8 cellular contexts compared by ENCODE assay signal in the genomic region with DNA sequence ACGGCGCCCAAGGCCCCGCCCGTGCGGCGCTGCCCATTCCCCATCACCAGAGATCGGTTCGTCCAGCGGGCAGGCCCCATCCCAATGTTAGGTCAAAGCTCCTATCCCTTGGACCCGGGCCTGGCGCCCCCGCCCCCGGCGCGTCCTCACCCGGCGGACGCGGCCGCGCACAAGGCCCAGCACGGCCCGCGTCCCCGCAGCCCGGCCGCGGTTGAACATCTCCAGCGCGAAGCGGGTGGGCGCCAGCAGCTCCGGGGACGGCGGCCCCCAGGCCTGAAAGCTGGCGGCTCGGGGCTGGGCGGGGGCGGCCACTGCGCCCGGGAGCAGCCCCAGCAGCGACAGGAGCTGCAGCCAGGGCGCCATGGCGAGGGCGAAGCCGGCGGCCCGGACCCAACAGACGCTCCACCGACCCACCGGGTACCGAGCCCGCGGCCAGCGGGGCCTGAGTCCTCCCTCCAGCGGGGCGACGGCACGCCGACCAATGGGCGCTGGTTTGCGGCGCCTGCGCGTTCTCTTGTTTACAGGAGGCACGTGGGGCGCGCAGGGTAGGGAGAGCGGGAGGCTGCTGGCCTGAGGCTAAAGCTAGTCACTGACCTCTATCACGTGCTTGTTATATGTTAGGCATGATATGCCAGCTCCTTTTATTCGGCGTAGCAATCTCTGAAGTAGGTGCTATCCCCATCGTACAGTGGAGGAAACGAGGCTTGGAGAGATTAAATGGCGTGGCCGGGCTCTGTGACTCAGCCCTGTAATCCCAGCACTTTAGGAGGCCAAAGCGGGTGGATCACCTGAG. TPM values are rescaled to one million over a fixed set of nuclear protein-coding genes. Genes with fewer than 3 reads are reported as not detected.
DNase-seq lines count a peak whose midpoint lies in the region; ATAC-seq and TF ChIP-seq lines count a peak whose summit lies in the region.

CTSF (minus strand) TSS at position 483 of the 793 bp plus-strand sequence; CDS start at position 363, 120 bp downstream.

- H3K27ac ChIP-seq in SJCRH30 = no peak within 1 kb of the TSS
- H3K27ac ChIP-seq in foreskin keratinocyte = no peak within 1 kb of the TSS
- peak within 1 kb of the TSS; percentile 35 to 47 for H3K27ac ChIP-seq in ovary
- peak within 1 kb of the TSS; percentile 50 to 57 for H3K27ac ChIP-seq in thoracic aorta

- H3K4me1 Mint-ChIP-seq in activated naive CD4-positive, alpha-beta T cell treated with anti-CD3 and anti-CD28 coated beads for 36 hours (ENCODE audit: low read depth) = peaks cover 8% of the 10 kb centered on the region

- ATAC-seq in foreskin keratinocyte (peak; percentile 81), thoracic aorta (ENCODE audit: insufficient number of reproducible peaks, low FRiP score, low read depth) (peak; percentile 66), HG03520 (IDR thresholded peaks at IDR 0.05; ENCODE audit: unreplicated experiment) (no peak)

- H3K27me3 Mint-ChIP-seq in activated naive CD4-positive, alpha-beta T cell treated with anti-CD3 and anti-CD28 coated beads for 36 hours (ENCODE audit: low read depth) = no peaks in the 10 kb centered on the region

- no peaks in the 10 kb centered on the region for H3K27me3 ChIP-seq in SJCRH30
- H3K27me3 ChIP-seq in foreskin keratinocyte = no peaks in the 10 kb centered on the region
- no peaks in the 10 kb centered on the region for H3K27me3 ChIP-seq in ovary
- no peaks in the 10 kb centered on the region for H3K27me3 ChIP-seq in thoracic aorta (replicated peaks; ENCODE audit: insufficient read depth)

- no peak for TF ChIP-seq CTCF in foreskin keratinocyte (conservative IDR thresholded peaks at IDR 0.05)
- no peak for TF ChIP-seq CTCF in ovary (IDR thresholded peaks at IDR 0.05)
- no peak for TF ChIP-seq CTCF in thoracic aorta (IDR thresholded peaks at IDR 0.05)

- 1 to 2% (median 1%) methylated on average over 41 to 77 of the region's 77 CpGs for WGBS in ovary, 3 donors

- TF ChIP-seq RAD21 in Ishikawa (IDR thresholded peaks at IDR 0.05; ENCODE audit: low read depth) = no peak

- intact Hi-C loops in activated naive CD4-positive, alpha-beta T cell treated with anti-CD3 and anti-CD28 coated beads for 36 hours (cut with micrococcal nuclease) = no loop called here
- intact Hi-C loops in ovary (cut with DNase I) = no loop called here

- CTCF ChIA-PET in activated naive CD4-positive, alpha-beta T cell treated with anti-CD3 and anti-CD28 coated beads for 36 hours (lab: Charles Lee) = interaction anchor here (1.7 kb wide), 1 partner anchor 9 kb away, joined by 9 read pairs; no protein-coding TSS in a partner anchor

- H3K36me3 ChIP-seq in SJCRH30 (no peaks in the 10 kb centered on the region), ovary (no peaks in the 10 kb centered on the region), thoracic aorta (no peaks in the 10 kb centered on the region)

- DNase-seq in DMS 273 treated with DMSO at 0.1 percent for 48 hours (lab: John Stamatoyannopoulos, UW) = peak; percentile 2
- DNase-seq in SJCRH30 = peak; percentile 67 to 72
- peak; percentile 66 for DNase-seq in activated naive CD4-positive, alpha-beta T cell treated with anti-CD3 and anti-CD28 coated beads for 36 hours
- DNase-seq in foreskin keratinocyte = peak in 1 of 2 donors; percentile 69
- DNase-seq in ovary = peak; percentile 85 to 93 (median 89)
- peak; percentile 45 for DNase-seq in thoracic aorta (ENCODE audit: low spot score)

- peak within 1 kb of the TSS; percentile 63 for H3K4me3 ChIP-seq in SJCRH30
- H3K4me3 ChIP-seq in ovary = peak within 1 kb of the TSS; percentile 50
- H3K4me3 ChIP-seq in thoracic aorta = peak within 1 kb of the TSS; percentile 94

- no peaks in the 10 kb centered on the region for H3K9me3 Mint-ChIP-seq in activated naive CD4-positive, alpha-beta T cell treated with anti-CD3 and anti-CD28 coated beads for 36 hours

- no peak within 1 kb of the TSS for H3K27ac Mint-ChIP-seq in activated naive CD4-positive, alpha-beta T cell treated with anti-CD3 and anti-CD28 coated beads for 36 hours

- H3K9me3 ChIP-seq in SJCRH30 (replicated peaks) (no peaks in the 10 kb centered on the region), ovary (no peaks in the 10 kb centered on the region), thoracic aorta (no peaks in the 10 kb centered on the region)

- peak within 1 kb of the TSS; percentile 69 for H3K4me3 Mint-ChIP-seq in activated naive CD4-positive, alpha-beta T cell treated with anti-CD3 and anti-CD28 coated beads for 36 hours

- no peaks in the 10 kb centered on the region for H3K36me3 Mint-ChIP-seq in activated naive CD4-positive, alpha-beta T cell treated with anti-CD3 and anti-CD28 coated beads for 36 hours (ENCODE audit: low read depth)

- TF ChIP-seq POLR2A in ovary (IDR thresholded peaks at IDR 0.05) = peak; percentile 44

- TF ChIP-seq EP300 in Ishikawa (IDR thresholded peaks at IDR 0.05; ENCODE audit: borderline replicate concordance) = no peak
- TF ChIP-seq EP300 in ovary (IDR thresholded peaks at IDR 0.05) = no peak

- H3K4me1 ChIP-seq in SJCRH30 (no peaks in the 10 kb centered on the region), foreskin keratinocyte (no peaks in the 10 kb centered on the region), ovary (ENCODE audit: insufficient read depth) (peaks cover 7% of the 10 kb centered on the region), thoracic aorta (ENCODE audit: control insufficient read depth in 1 of 2, low read depth in 2 of 2) (peaks cover 4 to 15% of the 10 kb centered on the region in 2 donors)

TF ChIP-seq in Ishikawa, 13 proteins besides CTCF, POLR2A, EP300 and RAD21:
- TF ChIP-seq CEBPB (IDR thresholded peaks at IDR 0.05) (no peak), ZBTB7A (IDR thresholded peaks at IDR 0.05; ENCODE audit: low read depth) (peak; percentile 50; the same call in 1 of the 2 replicates), YY1 (IDR thresholded peaks at IDR 0.05; ENCODE audit: low read depth) (no peak), TAF1 (IDR thresholded peaks at IDR 0.05; ENCODE audit: low read depth) (peak; percentile 30; the same call in 1 of the 2 replicates), MAX (IDR thresholded peaks at IDR 0.05) (peak; percentile 100), EGR1 (IDR thresholded peaks at IDR 0.05) (no peak), FOXM1 (IDR thresholded peaks at IDR 0.05; ENCODE audit: borderline replicate concordance, low read depth) (no peak), REST (IDR thresholded peaks at IDR 0.05; ENCODE audit: low read depth) (no peak)
- TF ChIP-seq, protein P1, sequence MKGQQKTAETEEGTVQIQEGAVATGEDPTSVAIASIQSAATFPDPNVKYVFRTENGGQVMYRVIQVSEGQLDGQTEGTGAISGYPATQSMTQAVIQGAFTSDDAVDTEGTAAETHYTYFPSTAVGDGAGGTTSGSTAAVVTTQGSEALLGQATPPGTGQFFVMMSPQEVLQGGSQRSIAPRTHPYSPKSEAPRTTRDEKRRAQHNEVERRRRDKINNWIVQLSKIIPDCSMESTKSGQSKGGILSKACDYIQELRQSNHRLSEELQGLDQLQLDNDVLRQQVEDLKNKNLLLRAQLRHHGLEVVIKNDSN (IDR thresholded peaks at IDR 0.05) = peak; percentile 91

RNA-seq across cellular contexts. Expression of gene CTSF, which starts in this region (rescaled TPM):
- 4.5 and 5.2 TPM in 2 replicates for total RNA-seq in SJCRH30 (2014; rRNA removed; shearing (Covaris generic))
- under 1 TPM; 0.64 to 0.96 TPM for total RNA-seq in activated naive CD4-positive, alpha-beta T cell treated with anti-CD3 and anti-CD28 coated beads for 36 hours
- total RNA-seq in foreskin keratinocyte = 5.4 and 5.5 TPM in 2 replicates
- polyA plus RNA-seq in foreskin keratinocyte = 5.5 and 6.5 TPM in 2 replicates
- 100 to 1,000 TPM in 5 of 7 donors, 10 to 100 TPM in 2; 52.6 to 188 (median 106) TPM for total RNA-seq in ovary
- polyA plus RNA-seq in ovary = 100 to 1,000 TPM; 177 to 222 TPM
- 100 to 1,000 TPM; 122 to 195 TPM for total RNA-seq in thoracic aorta

Comparison
In these comparisons a context has a peak if more than half of its experiments do, and no peak if none do; other contexts are left out.
1. RNA of gene CTSF (polyA plus RNA-seq): 177 to 222 TPM in ovary; 5.5 to 6.5 TPM in foreskin keratinocyte; every median in the first group is over 10 times any median in the second.
2. Peak in DNase-seq in activated naive CD4-positive, alpha-beta T cell treated with anti-CD3 and anti-CD28 coated beads for 36 hours; RNA of the gene not detected or under 1 TPM.
3. H3K27ac ChIP-seq: peak in ovary (2 of 2) and thoracic aorta (2 of 2); none in SJCRH30 (single experiment) and foreskin keratinocyte (single experiment).
4. Peak in every context shown above with its lines, with median percentiles within 50 percentile points of each other: H3K4me3 ChIP-seq.